1 cellular context compared by ENCODE assay signal in the genomic region with DNA sequence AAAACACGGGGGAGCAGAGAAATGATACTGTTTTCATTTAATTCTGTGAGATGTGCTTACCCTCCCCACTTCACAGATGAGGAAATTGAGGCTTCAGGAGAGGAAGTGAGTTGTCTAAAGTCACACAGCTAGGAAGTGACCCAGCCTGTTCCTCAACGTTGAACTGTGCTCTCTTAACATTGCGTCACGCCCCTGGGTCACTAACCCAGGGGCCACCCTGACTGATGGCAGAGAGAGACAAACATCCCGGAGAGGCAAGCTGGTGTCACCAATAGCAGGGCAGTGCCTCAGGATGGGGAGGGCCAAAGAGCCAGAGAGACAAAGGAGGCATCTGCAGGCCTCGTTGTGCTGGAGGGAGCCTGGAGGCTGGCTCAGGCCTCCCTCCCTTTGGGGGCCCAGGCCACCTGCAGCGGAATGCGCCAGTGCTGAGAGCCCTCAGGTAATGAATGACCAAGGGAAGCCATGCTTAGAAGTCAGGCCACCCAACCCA.
TF ChIP-seq lines count a peak whose summit lies in the region.

No MANE protein-coding gene starts in this region.

TF ChIP-seq in K562, 482 proteins besides CTCF, POLR2A, EP300 and RAD21 (continued from another document):
- TF ChIP-seq MEF2D (tag; conservative IDR thresholded peaks at IDR 0.05; ENCODE audit: low read depth) (no peak), RBM22 (IDR thresholded peaks at IDR 0.05; ENCODE audit: low read depth, low read length, poor library complexity, severe bottlenecking) (no peak), RB1 (IDR thresholded peaks at IDR 0.05; ENCODE audit: low read depth) (0 out of 2 replicates have a peak, but pooled peaks have one; percentile 15), GTF2E2 (tag; IDR thresholded peaks at IDR 0.05) (0 out of 2 replicates have a peak, but pooled peaks have one; percentile 47), FOXA3 (CRISPR knock-in tag; conservative IDR thresholded peaks at IDR 0.05 in 1 of 2, IDR thresholded peaks at IDR 0.05 in 1 of 2) (no peak), ATF7 (IDR thresholded peaks at IDR 0.05) (peak; percentile 50; the same call in 1 of the 2 replicates), WHSC1 (IDR thresholded peaks at IDR 0.05; ENCODE audit: low read length) (no peak), PHF20 (IDR thresholded peaks at IDR 0.05; ENCODE audit: partially characterized antibody) (peak; percentile 71), BACH1 (tag; IDR thresholded peaks at IDR 0.05) (no peak), NFRKB (IDR thresholded peaks at IDR 0.05; ENCODE audit: low read depth) (0 out of 2 replicates have a peak, but pooled peaks have one; percentile 80), MYC (IDR thresholded peaks at IDR 0.05; ENCODE audit: low read depth, low read length) (0 out of 2 replicates have a peak, but pooled peaks have one; percentile 8), MYC (CRISPR knock-in tag; IDR thresholded peaks at IDR 0.05; ENCODE audit: borderline replicate concordance, low read depth) (no peak), SMARCA4 (IDR thresholded peaks at IDR 0.05) (peak; percentile 8; the same call in 1 of the 2 replicates), MEF2A (IDR thresholded peaks at IDR 0.05; ENCODE audit: control insufficient read depth, low read depth, low read length) (no peak), TRIM24 (IDR thresholded peaks at IDR 0.05) (peak in 1 of 2 experiments; percentile 41; a peak in 2 of 4 replicates), HES1 (IDR thresholded peaks at IDR 0.05; ENCODE audit: low read depth) (no peak), JUND (IDR thresholded peaks at IDR 0.05; ENCODE audit: borderline replicate concordance, low read depth, low read length) (no peak; the same call in 1 of the 2 replicates), JUND (tag; IDR thresholded peaks at IDR 0.05; ENCODE audit: borderline replicate concordance, low read depth, low read length) (peak; percentile 8; the same call in 1 of the 3 replicates), HDGF (IDR thresholded peaks at IDR 0.05) (peak; percentile 89), DACH1 (IDR thresholded peaks at IDR 0.05; ENCODE audit: partially characterized antibody) (peak; percentile 11), ZBTB9 (CRISPR knock-in tag; IDR thresholded peaks at IDR 0.05) (no peak; the same call in 1 of the 2 replicates), ZFP36 (IDR thresholded peaks at IDR 0.05; ENCODE audit: low read depth, low read length, partially characterized antibody) (peak; percentile 89), ARNT (IDR thresholded peaks at IDR 0.05) (peak; percentile 61 to 62; a peak in 2 of 4 replicates), PHB2 (IDR thresholded peaks at IDR 0.05; ENCODE audit: low read depth) (no peak), ZNF561 (CRISPR knock-in tag; conservative IDR thresholded peaks at IDR 0.05) (no peak), ZNF277 (CRISPR knock-in tag; IDR thresholded peaks at IDR 0.05; ENCODE audit: borderline replicate concordance) (no peak), ZNF311 (CRISPR knock-in tag; IDR thresholded peaks at IDR 0.05) (peak; percentile 81; the same call in 1 of the 2 replicates), MTA3 (IDR thresholded peaks at IDR 0.05; ENCODE audit: borderline replicate concordance) (peak; percentile 36; the same call in 1 of the 2 replicates), ZNF165 (CRISPR knock-in tag; IDR thresholded peaks at IDR 0.05; ENCODE audit: borderline replicate concordance) (no peak; the same call in 1 of the 2 replicates), CLOCK (CRISPR knock-in tag; IDR thresholded peaks at IDR 0.05; ENCODE audit: borderline replicate concordance) (no peak), CHD1 (IDR thresholded peaks at IDR 0.05; ENCODE audit: low read length) (no peak), SMARCA5 (IDR thresholded peaks at IDR 0.05) (peak; percentile 99), TBL1XR1 (IDR thresholded peaks at IDR 0.05; ENCODE audit: low read length in 2 of 2) (peak in 1 of 2 experiments; percentile 56; a peak in 1 of 4 replicates), NR4A1 (CRISPR knock-in tag; IDR thresholded peaks at IDR 0.05) (no peak; the same call in 1 of the 2 replicates), NR4A1 (tag; IDR thresholded peaks at IDR 0.05) (peak; percentile 69), SRSF7 (optimal IDR thresholded peaks at IDR 0.05; ENCODE audit: low read depth, low read length) (no peak), PTBP1 (IDR thresholded peaks at IDR 0.05; ENCODE audit: low read depth, low read length) (peak; percentile 95), NFYB (IDR thresholded peaks at IDR 0.05; ENCODE audit: extremely low read depth, insufficient read length) (peak; percentile 35), FOXM1 (IDR thresholded peaks at IDR 0.05; ENCODE audit: low read depth) (0 out of 2 replicates have a peak, but pooled peaks have one; percentile 23), FOXM1 (CRISPR knock-in tag; IDR thresholded peaks at IDR 0.05; ENCODE audit: low read depth) (no peak), CBX1 (IDR thresholded peaks at IDR 0.05; ENCODE audit: low read depth) (peak; percentile 95), ADNP (tag; IDR thresholded peaks at IDR 0.05) (peak; percentile 57; the same call in 1 of the 2 replicates), L3MBTL2 (IDR thresholded peaks at IDR 0.05) (0 out of 2 replicates have a peak, but pooled peaks have one; percentile 76), CCAR2 (IDR thresholded peaks at IDR 0.05; ENCODE audit: low read depth, low read length) (0 out of 2 replicates have a peak, but pooled peaks have one; percentile 2)
- TF ChIP-seq, protein P1, sequence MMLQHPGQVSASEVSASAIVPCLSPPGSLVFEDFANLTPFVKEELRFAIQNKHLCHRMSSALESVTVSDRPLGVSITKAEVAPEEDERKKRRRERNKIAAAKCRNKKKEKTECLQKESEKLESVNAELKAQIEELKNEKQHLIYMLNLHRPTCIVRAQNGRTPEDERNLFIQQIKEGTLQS (IDR thresholded peaks at IDR 0.05): peak; percentile 96
- TF ChIP-seq, protein P1 (CRISPR knock-in tag; conservative IDR thresholded peaks at IDR 0.05): no peak
- TF ChIP-seq, protein P2, sequence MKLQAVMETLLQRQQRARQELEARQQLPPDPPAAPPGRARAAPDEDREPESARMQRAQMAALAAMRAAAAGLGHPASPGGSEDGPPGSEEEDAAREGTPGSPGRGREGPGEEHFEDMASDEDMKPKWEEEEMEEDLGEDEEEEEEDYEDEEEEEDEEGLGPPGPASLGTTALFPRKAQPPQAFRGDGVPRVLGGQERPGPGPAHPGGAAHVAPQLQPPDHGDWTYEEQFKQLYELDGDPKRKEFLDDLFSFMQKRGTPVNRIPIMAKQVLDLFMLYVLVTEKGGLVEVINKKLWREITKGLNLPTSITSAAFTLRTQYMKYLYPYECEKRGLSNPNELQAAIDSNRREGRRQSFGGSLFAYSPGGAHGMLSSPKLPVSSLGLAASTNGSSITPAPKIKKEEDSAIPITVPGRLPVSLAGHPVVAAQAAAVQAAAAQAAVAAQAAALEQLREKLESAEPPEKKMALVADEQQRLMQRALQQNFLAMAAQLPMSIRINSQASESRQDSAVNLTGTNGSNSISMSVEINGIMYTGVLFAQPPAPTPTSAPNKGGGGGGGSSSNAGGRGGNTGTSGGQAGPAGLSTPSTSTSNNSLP (IDR thresholded peaks at IDR 0.05; ENCODE audit: borderline replicate concordance, low read depth, low read length): 0 out of 2 replicates have a peak, but pooled peaks have one; percentile 71
- TF ChIP-seq, protein P3, sequence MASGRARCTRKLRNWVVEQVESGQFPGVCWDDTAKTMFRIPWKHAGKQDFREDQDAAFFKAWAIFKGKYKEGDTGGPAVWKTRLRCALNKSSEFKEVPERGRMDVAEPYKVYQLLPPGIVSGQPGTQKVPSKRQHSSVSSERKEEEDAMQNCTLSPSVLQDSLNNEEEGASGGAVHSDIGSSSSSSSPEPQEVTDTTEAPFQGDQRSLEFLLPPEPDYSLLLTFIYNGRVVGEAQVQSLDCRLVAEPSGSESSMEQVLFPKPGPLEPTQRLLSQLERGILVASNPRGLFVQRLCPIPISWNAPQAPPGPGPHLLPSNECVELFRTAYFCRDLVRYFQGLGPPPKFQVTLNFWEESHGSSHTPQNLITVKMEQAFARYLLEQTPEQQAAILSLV (tag; IDR thresholded peaks at IDR 0.05): 0 out of 2 replicates have a peak, but pooled peaks have one; percentile 15
- TF ChIP-seq, protein P4, sequence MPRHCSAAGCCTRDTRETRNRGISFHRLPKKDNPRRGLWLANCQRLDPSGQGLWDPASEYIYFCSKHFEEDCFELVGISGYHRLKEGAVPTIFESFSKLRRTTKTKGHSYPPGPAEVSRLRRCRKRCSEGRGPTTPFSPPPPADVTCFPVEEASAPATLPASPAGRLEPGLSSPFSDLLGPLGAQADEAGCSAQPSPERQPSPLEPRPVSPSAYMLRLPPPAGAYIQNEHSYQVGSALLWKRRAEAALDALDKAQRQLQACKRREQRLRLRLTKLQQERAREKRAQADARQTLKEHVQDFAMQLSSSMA (CRISPR knock-in tag; IDR thresholded peaks at IDR 0.05): no peak
- TF ChIP-seq, protein P5, sequence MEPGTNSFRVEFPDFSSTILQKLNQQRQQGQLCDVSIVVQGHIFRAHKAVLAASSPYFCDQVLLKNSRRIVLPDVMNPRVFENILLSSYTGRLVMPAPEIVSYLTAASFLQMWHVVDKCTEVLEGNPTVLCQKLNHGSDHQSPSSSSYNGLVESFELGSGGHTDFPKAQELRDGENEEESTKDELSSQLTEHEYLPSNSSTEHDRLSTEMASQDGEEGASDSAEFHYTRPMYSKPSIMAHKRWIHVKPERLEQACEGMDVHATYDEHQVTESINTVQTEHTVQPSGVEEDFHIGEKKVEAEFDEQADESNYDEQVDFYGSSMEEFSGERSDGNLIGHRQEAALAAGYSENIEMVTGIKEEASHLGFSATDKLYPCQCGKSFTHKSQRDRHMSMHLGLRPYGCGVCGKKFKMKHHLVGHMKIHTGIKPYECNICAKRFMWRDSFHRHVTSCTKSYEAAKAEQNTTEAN (CRISPR knock-in tag; IDR thresholded peaks at IDR 0.05): no peak
TF ChIP-seq in K562: peak in this region for 77.
